Comparison of ENCODE assay signal across 8 cellular contexts in genomic region chr15:75346796-75347221, GRCh38. TPM values are rescaled to one million over a fixed set of nuclear protein-coding genes. Genes with fewer than 3 reads are reported as not detected.
A peak's percentile ranks its signal among the peaks of the same experiment; 100 is the strongest.
DNase-seq lines count a peak whose midpoint lies in the region; ATAC-seq and TF ChIP-seq lines count a peak whose summit lies in the region.

A gene with protein sequence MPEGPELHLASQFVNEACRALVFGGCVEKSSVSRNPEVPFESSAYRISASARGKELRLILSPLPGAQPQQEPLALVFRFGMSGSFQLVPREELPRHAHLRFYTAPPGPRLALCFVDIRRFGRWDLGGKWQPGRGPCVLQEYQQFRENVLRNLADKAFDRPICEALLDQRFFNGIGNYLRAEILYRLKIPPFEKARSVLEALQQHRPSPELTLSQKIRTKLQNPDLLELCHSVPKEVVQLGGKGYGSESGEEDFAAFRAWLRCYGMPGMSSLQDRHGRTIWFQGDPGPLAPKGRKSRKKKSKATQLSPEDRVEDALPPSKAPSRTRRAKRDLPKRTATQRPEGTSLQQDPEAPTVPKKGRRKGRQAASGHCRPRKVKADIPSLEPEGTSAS (plus strand): TSS chr15:75347039. CDS start chr15:75348906, 1,867 bp downstream.

- H3K9ac ChIP-seq in neural progenitor cell = peak within 1 kb of the TSS; percentile 54

- H3K4me1 ChIP-seq in SJSA1 (replicated peaks) (peaks cover 17% of the 10 kb centered on the region), esophagus squamous epithelium (peaks cover 11 to 48% (median 14%) of the 10 kb centered on the region in 3 donors), neural progenitor cell (peaks cover 6% of the 10 kb centered on the region)

- H3K4me1 Mint-ChIP-seq in neural progenitor cell = peaks cover 2% of the 10 kb centered on the region

- no peak for TF ChIP-seq POLR2A in esophagus squamous epithelium (IDR thresholded peaks at IDR 0.05)

- H3K4me2 ChIP-seq in neural progenitor cell = peak within 1 kb of the TSS; percentile 96

- no peaks in the 10 kb centered on the region for H3K9me3 ChIP-seq in SJSA1 (replicated peaks)
- H3K9me3 ChIP-seq in esophagus squamous epithelium = peaks cover 0 to 4% (median 0%) of the 10 kb centered on the region in 3 donors
- no peaks in the 10 kb centered on the region for H3K9me3 ChIP-seq in neural progenitor cell (ENCODE audit: low read depth)

- H3K27me3 ChIP-seq in SJSA1 (replicated peaks) (peaks cover 28% of the 10 kb centered on the region), esophagus squamous epithelium (no peaks in the 10 kb centered on the region), neural progenitor cell (peaks cover 55% of the 10 kb centered on the region)

- peak within 1 kb of the TSS; percentile 98 for H2AFZ ChIP-seq in neural progenitor cell (replicated peaks)

- intact Hi-C loops in esophagus squamous epithelium (cut with DNase I) = no loop called here

- 10 to 23% methylated on average over 19 to 20 of the region's 20 CpGs for WGBS in esophagus squamous epithelium, 2 donors

- H3K36me3 ChIP-seq in SJSA1 (peaks cover 6% of the 10 kb centered on the region; the same call in 1 of the 2 replicates), esophagus squamous epithelium (no peaks in the 10 kb centered on the region), neural progenitor cell (no peaks in the 10 kb centered on the region)

- H3F3A ChIP-seq in neural progenitor cell (ENCODE audit: low read depth) = peaks cover 19% of the 10 kb centered on the region

- no peaks in the 10 kb centered on the region for H3K36me3 Mint-ChIP-seq in neural progenitor cell

- TF ChIP-seq CTCF in GM12865 (IDR thresholded peaks at IDR 0.05; ENCODE audit: insufficient read depth, low read depth, low read length, missing control alignments) (no peak), esophagus squamous epithelium (IDR thresholded peaks at IDR 0.05) (no peak), neural progenitor cell (IDR thresholded peaks at IDR 0.05) (no peak)

- no peaks in the 10 kb centered on the region for H3K9me3 Mint-ChIP-seq in neural progenitor cell

- no peaks in the 10 kb centered on the region for H3K79me2 ChIP-seq in neural progenitor cell (ENCODE audit: low read depth)

- no peaks in the 10 kb centered on the region for H4K20me1 ChIP-seq in neural progenitor cell (ENCODE audit: low read depth)

- peak within 1 kb of the TSS; percentile 47 for H3K4me3 ChIP-seq in GM12865 (ENCODE audit: low read depth, low read length)
- H3K4me3 ChIP-seq in SJSA1 = peak within 1 kb of the TSS; percentile 35
- H3K4me3 ChIP-seq in esophagus squamous epithelium = peak within 1 kb of the TSS; percentile 71 to 89 (median 80)
- peak within 1 kb of the TSS; percentile 69 for H3K4me3 ChIP-seq in neural progenitor cell

- no peak for ATAC-seq in HG03378 (IDR thresholded peaks at IDR 0.05; ENCODE audit: unreplicated experiment)

- H3K4me3 Mint-ChIP-seq in neural progenitor cell = peak within 1 kb of the TSS; percentile 91

- DNase-seq in GM12865 (ENCODE audit: low read depth) = no peak
- DNase-seq in SJSA1 (ENCODE audit: low read depth in 1 of 2, low spot score in 2 of 2) = no peak
- DNase-seq in esophagus squamous epithelium (lab: John Stamatoyannopoulos, UW) = no peak
- peak; percentile 18 for DNase-seq in neural progenitor cell (ENCODE audit: low spot score)
- DNase-seq in UCSD-AML1 (lab: John Stamatoyannopoulos, UW; ENCODE audit: unreplicated experiment) = no peak
- no peak for DNase-seq in NOMO-1 treated with DMSO at 0.1 percent for 48 hours (lab: John Stamatoyannopoulos, UW; ENCODE audit: unreplicated experiment)
- no peak for DNase-seq in COLO829 (ENCODE audit: low spot score)

- no peak within 1 kb of the TSS for H3K27ac ChIP-seq in SJSA1
- H3K27ac ChIP-seq in esophagus squamous epithelium = peak within 1 kb of the TSS; percentile 77 to 88 (median 84)
- no peak within 1 kb of the TSS for H3K27ac ChIP-seq in neural progenitor cell

- H3K27me3 Mint-ChIP-seq in neural progenitor cell (ENCODE audit: insufficient read depth, low read depth) = peaks cover 14% of the 10 kb centered on the region

- H3K27ac Mint-ChIP-seq in neural progenitor cell = no peak within 1 kb of the TSS

RNA-seq across cellular contexts. Expression of the gene that starts here (rescaled TPM):
- 0.29 and 1.6 TPM in 2 replicates for total RNA-seq in SJSA1 (2014; rRNA removed; shearing (Covaris generic))
- total RNA-seq in esophagus squamous epithelium (10 to 100 TPM in 2 of 4 donors, 1 to 10 TPM in 2; 7.9 to 58.0 (median 10.9) TPM), neural progenitor cell (ENCODE audit: low replicate concordance) (11.2 and 30.1 TPM in 2 replicates)

Comparison
In these comparisons a context has a peak if more than half of its experiments do, and no peak if none do; other contexts are left out.
1. H3K27ac ChIP-seq: peak in esophagus squamous epithelium (4 of 4); none in SJSA1 (single experiment) and neural progenitor cell (single experiment).
2. Peak in every context shown above with its lines, with median percentiles within 50 percentile points of each other: H3K4me3 ChIP-seq.